ENCODE assay signal across 22 cellular contexts in genomic region chr10:117215079-117215478, GRCh38. TPM values are rescaled to one million over a fixed set of nuclear protein-coding genes. Genes with fewer than 3 reads are reported as not detected.
"Had no signal": no experiment of that assay in that cellular context is flagged by ENCODE, and none has a peak within 500 bp of the region (broad histone marks: within the 10 kb centered on the region; RNA-seq: fewer than 3 reads in every experiment).

No MANE protein-coding gene starts in this region.

- DNase-seq: activated CD4-positive, alpha-beta T cell treated with anti-CD3 and anti-CD28 coated beads for 36 hours; activated CD4-positive, CD25-positive, alpha-beta regulatory T cell; activated naive CD4-positive, alpha-beta T cell treated with Interleukin-2 at 50 U/mL for 16 hours; activated T-cell treated with anti-CD3 and anti-CD28 coated beads for 4 hours; activated T-cell treated with anti-CD3 and anti-CD28 coated beads, Interleukin-2, amount 50 U/mL, for 72 hours; amygdala; central memory CD4-positive, alpha-beta T cell; heart right ventricle; left ventricle myocardium inferior; mesendoderm; stimulated activated CD4-positive, alpha-beta T cell treated with anti-CD3 and anti-CD28 coated beads, Interleukin-12 subunit alpha, Interleukin-12 subunit beta, amount 100 ng/mL, for 4 hours; stimulated activated CD4-positive, alpha-beta T cell treated with anti-CD3 and anti-CD28 coated beads, Interleukin-4, amount 100 ng/mL, for 1 hour; trophoblast cell; uterus had no signal

- H3K27me3 ChIP-seq: uterus had no signal

- H3K9me3 ChIP-seq: uterus had no signal

- H3K4me3 ChIP-seq: breast epithelium, heart right ventricle, left ventricle myocardium inferior, lung, skin epidermis, thoracic aorta, uterus had no signal

- H3K9me3 Mint-ChIP-seq: stimulated activated naive CD8-positive, alpha-beta T cell treated with anti-CD3 and anti-CD28 coated beads, Interleukin-15, Interleukin-2, amounts not matched to agents 100 ng/mL and 50 ng/mL, for 24 hours had no signal

- H3K27ac Mint-ChIP-seq: activated CD4-positive, alpha-beta T cell treated with anti-CD3 and anti-CD28 coated beads for 36 hours; activated T-cell treated with anti-CD3 and anti-CD28 coated beads, Interleukin-2, amount 50 U/mL, for 72 hours; stimulated activated naive CD8-positive, alpha-beta T cell treated with anti-CD3 and anti-CD28 coated beads, Interleukin-15, Interleukin-2, amounts not matched to agents 100 ng/mL and 50 ng/mL, for 24 hours had no signal

- H3K27ac ChIP-seq: breast epithelium, heart right ventricle, left ventricle myocardium inferior, skin epidermis, thoracic aorta, uterus had no signal

- ATAC-seq: activated CD4-positive, alpha-beta T cell treated with anti-CD3 and anti-CD28 coated beads for 36 hours; activated T-cell treated with anti-CD3 and anti-CD28 coated beads, Interleukin-2, amount 50 U/mL, for 72 hours; esophagus mucosa; heart right ventricle; sciatic nerve had no signal

- H3K4me3 Mint-ChIP-seq: activated CD4-positive, alpha-beta T cell treated with anti-CD3 and anti-CD28 coated beads for 36 hours; activated T-cell treated with anti-CD3 and anti-CD28 coated beads, Interleukin-2, amount 50 U/mL, for 72 hours; stimulated activated naive CD8-positive, alpha-beta T cell treated with anti-CD3 and anti-CD28 coated beads, Interleukin-15, Interleukin-2, amounts not matched to agents 100 ng/mL and 50 ng/mL, for 24 hours had no signal

- H3K36me3 ChIP-seq: breast epithelium, heart right ventricle, left ventricle myocardium inferior, thoracic aorta, uterus had no signal

RNA-seq across cellular contexts. Expression of gene KCNK18, which starts 17.8 kb away (rescaled TPM):
- polyA plus RNA-seq: heart right ventricle, lung, neural cell had no signal
